8 cellular contexts compared by ENCODE assay signal in the genomic region with DNA sequence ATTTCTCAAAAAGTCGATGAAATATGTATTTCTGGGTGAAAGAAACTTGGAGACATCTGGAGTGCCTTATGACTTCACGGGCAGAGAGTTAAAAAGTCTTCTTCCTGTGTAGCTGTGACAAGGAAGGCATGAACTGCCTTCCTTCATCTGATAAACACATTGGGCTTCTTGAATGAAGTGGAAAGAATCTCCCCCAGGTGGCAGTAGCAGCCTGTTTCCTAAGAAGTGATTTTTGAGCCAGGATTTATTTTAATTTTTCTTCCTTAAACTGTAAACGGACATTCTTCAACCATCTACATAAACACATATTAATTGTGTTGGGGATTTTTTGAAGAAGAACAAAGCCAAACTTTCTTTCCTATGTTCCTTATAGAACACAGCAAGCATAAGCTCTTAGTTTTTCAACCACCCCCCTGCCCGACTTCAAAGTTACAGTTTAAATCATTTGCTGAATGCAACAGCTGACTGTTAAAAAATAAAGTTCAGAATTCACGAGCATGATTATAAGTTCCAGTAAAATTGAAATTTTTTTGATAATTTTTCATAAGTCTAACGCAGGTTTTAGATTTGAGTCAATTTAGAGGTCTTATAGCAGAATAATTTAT. TPM values are rescaled to one million over a fixed set of nuclear protein-coding genes. Genes with fewer than 3 reads are reported as not detected.
DNase-seq lines count a peak whose midpoint lies in the region; ATAC-seq, FAIRE-seq and TF ChIP-seq lines count a peak whose summit lies in the region.

No MANE protein-coding gene starts in this region.

- peak; percentile 82 for ATAC-seq in GM18867 (IDR thresholded peaks at IDR 0.05; ENCODE audit: unreplicated experiment)
- peak; percentile 73 for ATAC-seq in HG03354 (IDR thresholded peaks at IDR 0.05; ENCODE audit: poor library complexity, severe bottlenecking, unreplicated experiment)
- ATAC-seq in HG02571 (IDR thresholded peaks at IDR 0.05; ENCODE audit: unreplicated experiment) = no peak
- no peak for ATAC-seq in HG02588 (IDR thresholded peaks at IDR 0.05; ENCODE audit: unreplicated experiment)

- H3K4me2 ChIP-seq in OCI-LY3 (ENCODE audit: low read length) = peak overlapping the region; percentile 55

- peak overlapping the region; percentile 7 for H3K4me3 Mint-ChIP-seq in mesothelial cell of epicardium

- H3K4me1 Mint-ChIP-seq in mesothelial cell of epicardium = peaks cover 12% of the 10 kb centered on the region

- peak overlapping the region; percentile 58; the same call in 1 of the 2 replicates for H2AFZ ChIP-seq in OCI-LY3 (ENCODE audit: low read depth, low read length)

- H3K9ac ChIP-seq in OCI-LY3 (ENCODE audit: low read length) = no peak overlapping the region

- H3K9me3 Mint-ChIP-seq in mesothelial cell of epicardium = no peaks in the 10 kb centered on the region

- DNase-seq in D721Med (ENCODE audit: insufficient read length, low spot score) (no peak), choroid plexus epithelial cell (ENCODE audit: low read depth) (peak; percentile 95), mesothelial cell of epicardium (ENCODE audit: low spot score in 2 of 2, unreplicated experiment in 2 of 2) (peak in 1 of 2 experiments; percentile 49)

- no peak overlapping the region for H3K27ac ChIP-seq in OCI-LY3 (ENCODE audit: low read length)

- FAIRE-seq in D721Med (lab: Jason Lieb, UNC) = peak; percentile 80

- no peaks in the 10 kb centered on the region for H3K36me3 ChIP-seq in OCI-LY3 (replicated peaks; ENCODE audit: low read depth, low read length)

- H3K79me2 ChIP-seq in OCI-LY3 (ENCODE audit: low read length) = no peaks in the 10 kb centered on the region

- H4K20me1 ChIP-seq in OCI-LY3 (ENCODE audit: insufficient read depth, low read length) = no peaks in the 10 kb centered on the region

- H3K9me3 ChIP-seq in OCI-LY3 (ENCODE audit: insufficient read depth, low read length) = no peaks in the 10 kb centered on the region

- H3K36me3 Mint-ChIP-seq in mesothelial cell of epicardium = no peaks in the 10 kb centered on the region

- H3K4me1 ChIP-seq in OCI-LY3 (ENCODE audit: low read length) = peaks cover 6% of the 10 kb centered on the region; the same call in 1 of the 2 replicates

- H3K4me3 ChIP-seq in OCI-LY3 (ENCODE audit: low read length) (peak overlapping the region; percentile 26), choroid plexus epithelial cell (ENCODE audit: low read depth, low read length) (peak overlapping the region; percentile 34)

- H3K27ac Mint-ChIP-seq in mesothelial cell of epicardium = no peak overlapping the region

- TF ChIP-seq CTCF in D721Med (IDR thresholded peaks at IDR 0.05; ENCODE audit: insufficient read depth, missing control alignments) = peak; percentile 75
- peak; percentile 90 for TF ChIP-seq CTCF in OCI-LY3 (IDR thresholded peaks at IDR 0.05; ENCODE audit: low read depth, low read length)
- TF ChIP-seq CTCF in choroid plexus epithelial cell (conservative IDR thresholded peaks at IDR 0.05; ENCODE audit: low read depth, low read length) = peak; percentile 81
- TF ChIP-seq CTCF in mesothelial cell of epicardium (IDR thresholded peaks at IDR 0.05; ENCODE audit: unreplicated experiment) = peak; percentile 68

- H3K27me3 Mint-ChIP-seq in mesothelial cell of epicardium (ENCODE audit: low read depth) = no peaks in the 10 kb centered on the region

- 0 out of 2 replicates have a peak, but pooled peaks cover 3% of the 10 kb centered on the region for H3K27me3 ChIP-seq in OCI-LY3 (ENCODE audit: low read depth, low read length)

RNA-seq across cellular contexts. Expression of a gene that starts 1.0 kb away (rescaled TPM):
- not detected in 3 replicates for total RNA-seq in mesothelial cell of epicardium

RNA-seq across cellular contexts. Expression of a gene that starts 53.2 kb away (rescaled TPM):
- total RNA-seq in mesothelial cell of epicardium = 40.6 to 48.8 TPM (median 44.8 TPM) in 3 replicates

RNA-seq across cellular contexts. Expression of a gene that starts 53.5 kb away (rescaled TPM):
- 64.2 to 67.5 TPM (median 64.6 TPM) in 3 replicates for total RNA-seq in mesothelial cell of epicardium

Comparison
In these comparisons a context has a peak if more than half of its experiments do, and no peak if none do; other contexts are left out.
1. ATAC-seq: peak in GM18867 (single experiment) and HG03354 (single experiment); none in HG02571 (single experiment) and HG02588 (single experiment).
2. Peak in every context shown above with its lines, with median percentiles within 50 percentile points of each other: CTCF ChIP-seq.